10 cellular contexts compared by ENCODE assay signal in genomic region chr4:176793060-176793605, GRCh38. TPM values are rescaled to one million over a fixed set of nuclear protein-coding genes. Genes with fewer than 3 reads are reported as not detected.
A peak's percentile ranks its signal among the peaks of the same experiment; 100 is the strongest.
DNase-seq lines count a peak whose midpoint lies in the region; ATAC-seq, FAIRE-seq and TF ChIP-seq lines count a peak whose summit lies in the region.
"Had no signal": no experiment of that assay in that cellular context is flagged by ENCODE, and none has a peak within 500 bp of the region (broad histone marks: within the 10 kb centered on the region; RNA-seq: fewer than 3 reads in every experiment).

No MANE protein-coding gene starts in this region.

- H3K4me3 Mint-ChIP-seq in naive thymus-derived CD4-positive, alpha-beta T cell, result peak overlapping the region in 8 of 10 donors; percentile 50 to 73 (median 57)

- in situ Hi-C loops in HepG2 (cut with HindIII; ENCODE audit: extremely low pct_ligation_motif_present, low pct_unique_long_range_greater_than_20kb), result no loop called here

- no peak for DNase-seq in HepG2 (ENCODE audit: low spot score)
- no peak for DNase-seq in dorsolateral prefrontal cortex
- DNase-seq in naive thymus-derived CD4-positive, alpha-beta T cell, result no peak
- no peak for DNase-seq in aorta
- no peak for DNase-seq in HuH-7.5 (ENCODE audit: low spot score)
- DNase-seq in SKM-1 treated with dmso at 0.1 percent for 144 hours (lab: John Stamatoyannopoulos, UW; ENCODE audit: unreplicated experiment), result no peak
- DNase-seq: cerebellar nuclear complex had no signal

- H3K4me3 ChIP-seq in liver (ENCODE audit: low read depth in 1 of 3, low read length in 3 of 3) (peak overlapping the region in 1 of 3 donors; percentile 74), HepG2 (replicated peaks in 1 of 3; ENCODE audit: insufficient read depth in 1 of 3, low read depth in 2 of 3, low read length in 3 of 3) (no peak overlapping the region; a peak in 1 of 6 replicates), dorsolateral prefrontal cortex (peak overlapping the region; percentile 30 to 82 (median 68)), aorta (ENCODE audit: low read length in 2 of 2) (peak overlapping the region; percentile 79 to 96)
- H3K4me3 ChIP-seq in naive thymus-derived CD4-positive, alpha-beta T cell (ENCODE audit: low read length), result no peak overlapping the region

- CTCF ChIA-PET in HepG2 (lab: Yijun Ruan, JAX; ENCODE audit: low intra/inter-chr PET ratio, low total read pairs), result no interaction called here
- CTCF ChIA-PET in naive thymus-derived CD4-positive, alpha-beta T cell (lab: Charles Lee), result no interaction called here

- peaks cover 0 to 4% (median 0%) of the 10 kb centered on the region in 5 donors for H3K36me3 Mint-ChIP-seq in naive thymus-derived CD4-positive, alpha-beta T cell

- peaks cover 0 to 14% (median 5%) of the 10 kb centered on the region in 11 donors for H3K9me3 Mint-ChIP-seq in naive thymus-derived CD4-positive, alpha-beta T cell

- H3K4me2 ChIP-seq in HepG2 (ENCODE audit: low read depth, low read length), result no peak overlapping the region

- H3K27ac ChIP-seq in liver (ENCODE audit: low read depth in 1 of 2, low read length in 2 of 2) (peak overlapping the region; percentile 12 to 27), HepG2 (ENCODE audit: extremely low read length, insufficient read depth, low read length) (no peak overlapping the region), dorsolateral prefrontal cortex (peak overlapping the region in 2 of 59 donors; percentile 18 to 23), aorta (ENCODE audit: low read depth in 1 of 2, low read length in 2 of 2) (no peak overlapping the region)
- H3K27ac ChIP-seq in naive thymus-derived CD4-positive, alpha-beta T cell (ENCODE audit: low read depth, low read length), result no peak overlapping the region

- H3K27me3 ChIP-seq in liver (ENCODE audit: control insufficient read depth in 4 of 4, insufficient read depth in 4 of 4, low read length in 3 of 4) (peaks cover 0 to 11% (median 0%) of the 10 kb centered on the region in 4 donors), HepG2 (ENCODE audit: control insufficient read depth in 1 of 2, insufficient read depth in 2 of 2, low read length in 2 of 2) (peaks cover 3 to 20% of the 10 kb centered on the region in 2 experiments), dorsolateral prefrontal cortex (peaks cover 0 to 10% (median 0%) of the 10 kb centered on the region in 45 donors), aorta (ENCODE audit: control insufficient read depth in 1 of 2, insufficient read depth in 2 of 2, low read length in 1 of 2) (no peaks in the 10 kb centered on the region)
- peaks cover 0 to 5% of the 10 kb centered on the region in 2 donors for H3K27me3 ChIP-seq in naive thymus-derived CD4-positive, alpha-beta T cell (ENCODE audit: control insufficient read depth in 2 of 2, insufficient read depth in 2 of 2, low read length in 2 of 2)

- H3K27me3 Mint-ChIP-seq in naive thymus-derived CD4-positive, alpha-beta T cell, result peaks cover 50 to 64% (median 56%) of the 10 kb centered on the region in 5 donors

- WGBS in liver, result 9% methylated on average over 24 of the region's 24 CpGs
- 0% methylated on average over 3 of the region's 24 CpGs for WGBS in HepG2 (ENCODE audit: low lambda C conversion rate)
- WGBS in aorta, 2 donors, result 12 to 13% methylated on average over 17 to 24 of the region's 24 CpGs

- H3K4me1 ChIP-seq in liver (ENCODE audit: control insufficient read depth in 4 of 4, insufficient read depth in 4 of 4, low read length in 3 of 4) (peaks cover 4 to 8% (median 7%) of the 10 kb centered on the region in 4 donors), HepG2 (ENCODE audit: insufficient read depth, low read length) (peaks cover 6% of the 10 kb centered on the region; the same call in 1 of the 2 replicates), aorta (ENCODE audit: control insufficient read depth in 1 of 2, insufficient read depth in 2 of 2, low read length in 2 of 2) (no peaks in the 10 kb centered on the region)
- no peaks in the 10 kb centered on the region for H3K4me1 ChIP-seq in naive thymus-derived CD4-positive, alpha-beta T cell (ENCODE audit: control insufficient read depth in 2 of 2, insufficient read depth in 2 of 2, low read length in 2 of 2)
- H3K4me1 ChIP-seq: pancreas had no signal

- no peak for ATAC-seq in HepG2
- peak; percentile 4 for ATAC-seq in naive thymus-derived CD4-positive, alpha-beta T cell
- no peak for ATAC-seq in aorta (ENCODE audit: low FRiP score)
- ATAC-seq in HG03460 (IDR thresholded peaks at IDR 0.05; ENCODE audit: unreplicated experiment), result no peak

- H3K9ac ChIP-seq in liver (ENCODE audit: low read depth in 1 of 2, low read length in 2 of 2) (no peak overlapping the region), HepG2 (ENCODE audit: insufficient read depth, low read depth, low read length) (no peak overlapping the region)

- no peak overlapping the region for H2AFZ ChIP-seq in HepG2 (ENCODE audit: low read length)

- no peaks in the 10 kb centered on the region for H3K36me3 ChIP-seq in liver (ENCODE audit: control insufficient read depth in 4 of 4, insufficient read depth in 3 of 4, low read depth in 1 of 4, low read length in 3 of 4)
- no peaks in the 10 kb centered on the region for H3K36me3 ChIP-seq in HepG2 (replicated peaks in 1 of 2; ENCODE audit: control insufficient read depth in 1 of 2, insufficient read depth in 2 of 2, low read length in 2 of 2)
- H3K36me3 ChIP-seq in naive thymus-derived CD4-positive, alpha-beta T cell (ENCODE audit: control insufficient read depth in 2 of 3, insufficient read depth in 3 of 3, low read length in 3 of 3), result no peaks in the 10 kb centered on the region
- no peaks in the 10 kb centered on the region for H3K36me3 ChIP-seq in aorta (ENCODE audit: control insufficient read depth in 1 of 2, insufficient read depth in 2 of 2, low read length in 1 of 2)
- H3K36me3 ChIP-seq: pancreas had no signal

- POLR2A ChIA-PET in HepG2 (lab: Yijun Ruan, JAX), result no interaction called here
- POLR2A ChIA-PET in naive thymus-derived CD4-positive, alpha-beta T cell (lab: Charles Lee), result no interaction called here

- H3K9me3 ChIP-seq in liver (ENCODE audit: control insufficient read depth in 4 of 4, low read length in 3 of 4) (no peaks in the 10 kb centered on the region), HepG2 (ENCODE audit: low read length) (no peaks in the 10 kb centered on the region), aorta (ENCODE audit: control insufficient read depth, low read length) (no peaks in the 10 kb centered on the region)
- no peaks in the 10 kb centered on the region for H3K9me3 ChIP-seq in naive thymus-derived CD4-positive, alpha-beta T cell (ENCODE audit: control insufficient read depth in 2 of 3, low read length in 3 of 3)
- H3K9me3 ChIP-seq: pancreas had no signal

- intact Hi-C loops in HepG2 (cut with micrococcal nuclease; ENCODE audit: unreplicated experiment) (loop anchor here (5.0 kb wide), 1 partner anchor 416 kb away; no protein-coding TSS in a partner anchor), dorsolateral prefrontal cortex (cut with DNase I) (loop anchor here (5.0 to 10.0 kb wide), 3 partner anchors 254 to 411 kb away; no protein-coding TSS in a partner anchor), aorta (cut with DNase I) (loop anchor here in 1 of 2 donors (5.0 kb wide), 1 partner anchor 254 kb away; no protein-coding TSS in a partner anchor)
- intact Hi-C loops in naive thymus-derived CD4-positive, alpha-beta T cell (cut with micrococcal nuclease), result no loop called here

- FAIRE-seq in HepG2 (lab: Jason Lieb, UNC), result no peak
- FAIRE-seq: pancreas had no signal

- BruUV-seq in HepG2 (replicated peaks; lab: Mats Ljungman, UMichigan), result no TSS peak

- peaks cover 0 to 20% (median 10%) of the 10 kb centered on the region in 7 donors for H3K4me1 Mint-ChIP-seq in naive thymus-derived CD4-positive, alpha-beta T cell

- no peak overlapping the region for H3K27ac Mint-ChIP-seq in naive thymus-derived CD4-positive, alpha-beta T cell

- no peaks in the 10 kb centered on the region for H4K20me1 ChIP-seq in HepG2 (ENCODE audit: insufficient read depth, low read length)

- TF ChIP-seq CTCF in liver (IDR thresholded peaks at IDR 0.05; ENCODE audit: low read depth, low read length, missing input control), result no peak
- no peak for TF ChIP-seq CTCF in HepG2 (CRISPR knock-in tag; IDR thresholded peaks at IDR 0.05)
- TF ChIP-seq CTCF in dorsolateral prefrontal cortex (IDR thresholded peaks at IDR 0.05 in 54 of 56, conservative IDR thresholded peaks at IDR 0.05 in 2 of 56; ENCODE audit: low read depth in 1 of 56, partially characterized antibody in 56 of 56), result peak in 4 of 56 donors; percentile 1 to 6 (median 2)

- no peak for TF ChIP-seq POLR2A in HepG2 (IDR thresholded peaks at IDR 0.05; ENCODE audit: insufficient read depth in 1 of 2, low read depth in 2 of 2, low read length in 2 of 2)

- TF ChIP-seq EP300 in HepG2 (IDR thresholded peaks at IDR 0.05; ENCODE audit: low read depth in 2 of 2, low read length in 2 of 2) (no peak), HepG2 (CRISPR knock-in tag; IDR thresholded peaks at IDR 0.05; ENCODE audit: borderline replicate concordance) (no peak)

- TF ChIP-seq RAD21 in liver (IDR thresholded peaks at IDR 0.05) (no peak), HepG2 (CRISPR knock-in tag; IDR thresholded peaks at IDR 0.05) (no peak)

- H3K79me2 ChIP-seq in HepG2 (ENCODE audit: insufficient read depth, low read length), result no peaks in the 10 kb centered on the region

RNA-seq across cellular contexts. Expression of gene VEGFC, which starts 0.4 kb away (rescaled TPM):
- total RNA-seq in liver, result 1 to 10 TPM in 1 of 2 donors, under 1 TPM in 1; 0.65 to 1.3 TPM
- polyA plus RNA-seq in liver, result 1 to 10 TPM in 1 of 2 donors, under 1 TPM in 1; 0.32 to 1.8 TPM
- total RNA-seq in HepG2 (2016; rRNA removed; fragmentation: Illumina TruSeq; extraction: Trizol), result not detected in 2 replicates
- total RNA-seq in HepG2 (2016; cell fraction: cytosol; rRNA removed; fragmentation: Illumina TruSeq; extraction: Trizol; ENCODE audit: low read depth), result not detected in 2 replicates
- not detected in 2 replicates for total RNA-seq in HepG2 (2016; cell fraction: insoluble cytoplasmic fraction; rRNA removed; fragmentation: Illumina TruSeq; extraction: Trizol)
- not detected in 2 replicates for total RNA-seq in HepG2 (2016; cell fraction: membrane; rRNA removed; fragmentation: Illumina TruSeq; extraction: Trizol)
- total RNA-seq in HepG2 (2016; cell fraction: nucleus; rRNA removed; fragmentation: Illumina TruSeq; extraction: Trizol), result not detected in 2 replicates
- polyA plus RNA-seq in HepG2 (2011; rRNA removed), result not detected in 2 replicates
- polyA plus RNA-seq in HepG2 (2011; cell fraction: cytosol; rRNA removed), result not detected in 2 replicates
- polyA plus RNA-seq in HepG2 (2011; cell fraction: nucleus; rRNA removed), result not detected in 2 replicates
- polyA plus RNA-seq in HepG2 (2012), result not detected in 2 replicates
- polyA plus RNA-seq in HepG2 (2016; cell fraction: cytosol; fragmentation: Illumina TruSeq; extraction: Trizol; ENCODE audit: low read depth), result not detected in 2 replicates
- polyA plus RNA-seq in HepG2 (2016; cell fraction: insoluble cytoplasmic fraction; fragmentation: Illumina TruSeq; extraction: Trizol; ENCODE audit: low read depth), result not detected in 2 replicates
- polyA plus RNA-seq in HepG2 (2016; cell fraction: membrane; fragmentation: Illumina TruSeq; extraction: Trizol; ENCODE audit: low read depth), result not detected in 2 replicates
- polyA plus RNA-seq in HepG2 (2016; cell fraction: nucleus; fragmentation: Illumina TruSeq; extraction: Trizol; ENCODE audit: insufficient read depth, low read depth), result not detected in 2 replicates
- polyA minus RNA-seq in HepG2 (2011; rRNA and poly(A)+ RNA removed; ENCODE audit: low replicate concordance), result 1.4 TPM in 1 of 2 replicates, not detected in the other
- polyA minus RNA-seq in HepG2 (2011; cell fraction: cytosol; rRNA and poly(A)+ RNA removed), result not detected in 2 replicates
- polyA minus RNA-seq in HepG2 (2011; cell fraction: nucleus; rRNA and poly(A)+ RNA removed), result not detected in 2 replicates
- 1 to 10 TPM in 106 of 120 experiments, under 1 TPM in 14; 0.45 to 5.2 (median 1.8) TPM for total RNA-seq in dorsolateral prefrontal cortex
- total RNA-seq in naive thymus-derived CD4-positive, alpha-beta T cell, result not detected
- not detected for polyA plus RNA-seq in naive thymus-derived CD4-positive, alpha-beta T cell
- total RNA-seq in aorta, result 10 to 100 TPM; 20.2 to 25.3 TPM
- polyA plus RNA-seq in aorta, result under 1 TPM in 1 of 2 donors, not detected in 1; 0.59 TPM

Comparison
In these comparisons a context has a peak if more than half of its experiments do, and no peak if none do; other contexts are left out.
1. H3K27ac ChIP-seq: peak in liver (2 of 2); none in HepG2 (single experiment), naive thymus-derived CD4-positive, alpha-beta T cell (single experiment) and aorta (0 of 2).
2. H3K4me3 ChIP-seq: peak in dorsolateral prefrontal cortex (59 of 59) and aorta (2 of 2); none in HepG2 (0 of 3) and naive thymus-derived CD4-positive, alpha-beta T cell (single experiment).
3. intact Hi-C loops: an anchor here in HepG2 (5.0 kb wide) and dorsolateral prefrontal cortex (5.0 to 10.0 kb wide); none called in naive thymus-derived CD4-positive, alpha-beta T cell.